ENCODE assay signal across 18 cellular contexts in genomic region chr20:30491016-30491415, GRCh38.
"Had no signal": no experiment of that assay in that cellular context is flagged by ENCODE, and none has a peak within 500 bp of the region (broad histone marks: within the 10 kb centered on the region; RNA-seq: fewer than 3 reads in every experiment).

No MANE protein-coding gene starts in this region.

- H3K4me3 ChIP-seq: coronary artery, gastroesophageal sphincter, heart left ventricle, hepatocyte, left lung, lower lobe of right lung, mucosa of descending colon had no signal

- H3K27me3 ChIP-seq: foreskin keratinocyte, hepatocyte had no signal

- DNase-seq: effector CD8-positive, alpha-beta T cell; effector memory CD8-positive, alpha-beta T cell; foreskin keratinocyte; heart left ventricle; hypothalamus; immature natural killer cell; islet precursor cell; kidney; kidney glomerular epithelial cell; left ventricle myocardium superior; lower lobe of right lung; mesenchymal stem cell; mucosa of descending colon; naive B cell had no signal

- H3K4me2 ChIP-seq: hepatocyte had no signal

- H3K79me2 ChIP-seq: hepatocyte had no signal

- H3K9me3 ChIP-seq: lower lobe of right lung had no signal

- H2AFZ ChIP-seq: hepatocyte had no signal

- H3K27ac ChIP-seq: coronary artery, foreskin keratinocyte, gastroesophageal sphincter, heart left ventricle, hepatocyte, left lung, lower lobe of right lung had no signal

- H3K36me3 ChIP-seq: gastroesophageal sphincter, heart left ventricle, left lung, lower lobe of right lung had no signal

- H3K4me1 ChIP-seq: foreskin keratinocyte, heart left ventricle, left lung, lower lobe of right lung had no signal

- ATAC-seq: effector memory CD8-positive, alpha-beta T cell; foreskin keratinocyte; gastroesophageal sphincter; heart left ventricle; left lung; left ventricle myocardium superior; lower lobe of right lung; mucosa of descending colon had no signal
